In the genomic region with DNA sequence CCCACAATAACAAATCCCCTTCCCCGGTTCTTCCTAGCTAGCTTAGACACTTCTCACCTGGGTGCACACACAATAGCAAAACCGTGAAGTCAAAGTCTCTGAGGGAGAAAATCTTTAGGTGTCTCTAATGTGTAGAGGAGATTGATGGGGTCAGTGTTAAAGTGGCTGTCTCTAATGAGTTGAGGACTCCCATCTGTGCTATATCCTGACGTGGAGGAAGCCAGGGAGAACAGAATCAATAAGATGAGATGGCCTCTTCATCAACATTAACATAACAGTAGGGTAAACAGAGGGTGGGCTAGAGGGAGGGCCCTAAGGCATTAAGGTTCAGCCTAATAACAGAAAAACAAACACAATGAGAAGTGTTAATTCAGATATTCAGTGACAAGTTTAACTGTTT, we compare ENCODE assay signal across 20 cellular contexts.
DNase-seq lines count a peak whose midpoint lies in the region; ATAC-seq lines count a peak whose summit lies in the region.
"Had no signal": no experiment of that assay in that cellular context is flagged by ENCODE, and none has a peak within 500 bp of the region (broad histone marks: within the 10 kb centered on the region; RNA-seq: fewer than 3 reads in every experiment).

No MANE protein-coding gene starts in this region.

- H3K9ac ChIP-seq in iPS-18a (ENCODE audit: low read length) = no peak overlapping the region
- H3K9ac ChIP-seq: BLaER1 treated with 17β-estradiol and CSF1 and Interleukin-3, amounts not matched to agents 10 nM and 100 nM had no signal

- peaks cover 7% of the 10 kb centered on the region for H3K9me3 ChIP-seq in iPS-18a (ENCODE audit: control insufficient read depth, low read depth, low read length)

- peak overlapping the region; percentile 28 for H3K4me3 ChIP-seq in iPS-18a (ENCODE audit: low read length)
- H3K4me3 ChIP-seq: BLaER1 treated with 17β-estradiol and CSF1 and Interleukin-3, amounts not matched to agents 10 nM and 100 nM; GM12878 had no signal

- ATAC-seq in GM21390 (IDR thresholded peaks at IDR 0.05; ENCODE audit: unreplicated experiment) (no peak), HG03520 (IDR thresholded peaks at IDR 0.05; ENCODE audit: unreplicated experiment) (no peak)
- ATAC-seq: GM12878, Panc1 had no signal

- peaks cover 23% of the 10 kb centered on the region for H3K4me1 ChIP-seq in iPS-18a (ENCODE audit: control insufficient read depth, low read depth, low read length)

- in situ Hi-C loops in G401 (cut with HindIII; ENCODE audit: low sequenced_read_pairs) = no loop called here

- H3K27ac ChIP-seq in iPS-18a (ENCODE audit: low read length) = no peak overlapping the region
- H3K27ac ChIP-seq: BLaER1 treated with 17β-estradiol and CSF1 and Interleukin-3, amounts not matched to agents 10 nM and 100 nM; HL-60 had no signal

- DNase-seq in NCI-H82 (lab: John Stamatoyannopoulos, UW) (peak; percentile 5), NCI-H82 treated with DMSO at 0.1 percent for 48 hours (lab: John Stamatoyannopoulos, UW; ENCODE audit: unreplicated experiment) (no peak), NCI-H748 treated with DMSO at 0.1 percent for 48 hours (lab: John Stamatoyannopoulos, UW) (peak; percentile 4), 8988T (no peak), G401 (ENCODE audit: low spot score) (no peak)
- DNase-seq: CD8-positive, alpha-beta memory T cell; DMS79; GDM1; MV-4-11; NCI-H1436; NCI-H226; NCI-H526 treated with DMSO at 0.1 percent for 48 hours; SW 1271 had no signal

- peaks cover 16% of the 10 kb centered on the region for H3K27me3 ChIP-seq in iPS-18a (ENCODE audit: control insufficient read depth, insufficient read depth, low read length)
- H3K27me3 ChIP-seq: BLaER1 treated with 17β-estradiol and CSF1 and Interleukin-3, amounts not matched to agents 10 nM and 100 nM had no signal

- H3K36me3 ChIP-seq in iPS-18a (ENCODE audit: control insufficient read depth, low read depth, low read length) = no peaks in the 10 kb centered on the region
- H3K36me3 ChIP-seq: BLaER1 treated with 17β-estradiol and CSF1 and Interleukin-3, amounts not matched to agents 10 nM and 100 nM had no signal

Comparison
In these comparisons a context has a peak if more than half of its experiments do, and no peak if none do; other contexts are left out.
1. DNase-seq: peak in NCI-H82 (single experiment) and NCI-H748 treated with DMSO at 0.1 percent for 48 hours (single experiment); none in NCI-H82 treated with DMSO at 0.1 percent for 48 hours (single experiment), 8988T (single experiment) and G401 (single experiment).